In the genomic region with DNA sequence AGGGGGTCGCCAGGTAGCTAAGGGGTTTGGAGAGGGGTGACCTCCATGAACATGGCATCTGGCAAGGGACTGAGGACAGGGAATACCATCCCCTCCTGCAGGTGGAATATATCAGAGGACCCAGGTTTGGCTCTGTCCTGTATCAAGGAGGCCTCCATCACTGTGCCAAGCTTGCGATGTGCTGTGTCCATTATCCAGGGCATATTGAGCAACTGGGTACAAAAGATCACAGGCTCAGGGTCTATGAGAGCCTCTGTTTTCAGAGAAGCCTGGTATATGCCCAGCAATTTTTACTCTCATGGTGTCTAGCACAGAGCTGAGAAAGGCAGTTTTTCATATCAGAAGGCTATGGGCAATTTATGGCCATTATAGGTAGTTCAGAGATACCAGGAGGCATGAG, we compare ENCODE assay signal across 30 cellular contexts. TPM values are rescaled to one million over a fixed set of nuclear protein-coding genes. Genes with fewer than 3 reads are reported as not detected.
"Had no signal": no experiment of that assay in that cellular context is flagged by ENCODE, and none has a peak within 500 bp of the region (broad histone marks: within the 10 kb centered on the region; RNA-seq: fewer than 3 reads in every experiment).

No MANE protein-coding gene starts in this region.

- DNase-seq: colonic mucosa; cortex of kidney; effector CD8-positive, alpha-beta T cell; effector memory CD8-positive, alpha-beta T cell; endodermal cell; erythroblast; esophagus squamous epithelium; foreskin fibroblast; foreskin melanocyte; gastrocnemius medialis; heart left ventricle; hippocampal formation; left cardiac atrium; left ventricle myocardium inferior; lower lobe of right lung; mesenchymal stem cell; mucosa of descending colon; naive B cell had no signal

- H3K9me3 ChIP-seq: colonic mucosa, esophagus squamous epithelium, gastrocnemius medialis, left ventricle myocardium inferior, lower lobe of right lung, mucosa of descending colon had no signal

- H3K4me3 ChIP-seq: colonic mucosa, esophagus squamous epithelium, gastrocnemius medialis, heart left ventricle, left ventricle myocardium inferior, lower lobe of right lung, mucosa of descending colon had no signal

- H3K36me3 ChIP-seq: colonic mucosa, esophagus squamous epithelium, gastrocnemius medialis, heart left ventricle, left ventricle myocardium inferior, lower lobe of right lung had no signal

- H3K27ac ChIP-seq: colonic mucosa, epithelial cell of prostate, esophagus squamous epithelium, gastrocnemius medialis, heart left ventricle, left ventricle myocardium inferior, lower lobe of right lung had no signal

- FAIRE-seq: endometrium, islet of Langerhans, keratinocyte had no signal

- ATAC-seq: effector memory CD8-positive, alpha-beta T cell; esophagus mucosa; gastrocnemius medialis; heart left ventricle; left cardiac atrium; lower lobe of right lung; mucosa of descending colon had no signal

- H3K27me3 ChIP-seq: colonic mucosa, esophagus squamous epithelium, gastrocnemius medialis had no signal

- H3K4me1 ChIP-seq: colonic mucosa, esophagus squamous epithelium, gastrocnemius medialis, heart left ventricle, left ventricle myocardium inferior, lower lobe of right lung had no signal

RNA-seq across cellular contexts. Expression of a gene that starts 16.6 kb away (rescaled TPM):
- total RNA-seq: chondrocyte, dermis microvascular lymphatic vessel endothelial cell, esophagus mucosa, gastrocnemius medialis, lower leg skin, lower lobe of right lung, lung microvascular endothelial cell, mesenteric fat pad, mesothelial cell of epicardium, myocyte had no signal
- polyA plus RNA-seq: keratinocyte had no signal

RNA-seq across cellular contexts. Expression of a gene that starts 17.7 kb away (rescaled TPM):
- total RNA-seq: mesenteric fat pad had no signal

RNA-seq across cellular contexts. Expression of a gene that starts 36.9 kb away (rescaled TPM):
- total RNA-seq: lung microvascular endothelial cell had no signal
